10 cellular contexts compared by ENCODE assay signal in genomic region chr5:139178948-139179347, GRCh38. TPM values are rescaled to one million over a fixed set of nuclear protein-coding genes. Genes with fewer than 3 reads are reported as not detected.
DNase-seq lines count a peak whose midpoint lies in the region; ATAC-seq, FAIRE-seq and TF ChIP-seq lines count a peak whose summit lies in the region.
"Had no signal": no experiment of that assay in that cellular context is flagged by ENCODE, and none has a peak within 500 bp of the region (broad histone marks: within the 10 kb centered on the region; RNA-seq: fewer than 3 reads in every experiment).

No MANE protein-coding gene starts in this region.

- TF ChIP-seq POLR2A in gastroesophageal sphincter (IDR thresholded peaks at IDR 0.05) = no peak
- no peak for TF ChIP-seq POLR2A in prostate gland (IDR thresholded peaks at IDR 0.05)
- TF ChIP-seq POLR2A in GM12892 (IDR thresholded peaks at IDR 0.05; ENCODE audit: low read depth, low read length) = no peak

- H3K4me1 ChIP-seq in GM23338 (ENCODE audit: insufficient read depth) (no peaks in the 10 kb centered on the region), gastroesophageal sphincter (peaks cover 25 to 70% (median 39%) of the 10 kb centered on the region in 3 donors), prostate gland (replicated peaks) (peaks cover 22% of the 10 kb centered on the region)

- H4K20me1 ChIP-seq in GM23338 (replicated peaks; ENCODE audit: insufficient read depth) = no peaks in the 10 kb centered on the region; the same call in 1 of the 2 replicates

- no peak for TF ChIP-seq EP300 in gastroesophageal sphincter (IDR thresholded peaks at IDR 0.05)

- H3K27ac Mint-ChIP-seq in GM23338 = no peak overlapping the region

- WGBS in gastroesophageal sphincter (ENCODE audit: low coverage in 1 of 2), 2 donors = 14 to 20% methylated on average over 1 of the region's 1 CpG
- 31% methylated on average over 1 of the region's 1 CpG for WGBS in prostate gland

- TF ChIP-seq CTCF in GM23338 (conservative IDR thresholded peaks at IDR 0.05; ENCODE audit: low read depth in 2 of 2) (no peak), RWPE1 (conservative IDR thresholded peaks at IDR 0.05; ENCODE audit: low read depth) (no peak), gastroesophageal sphincter (IDR thresholded peaks at IDR 0.05) (no peak), prostate gland (IDR thresholded peaks at IDR 0.05) (no peak)

- no peaks in the 10 kb centered on the region for H3F3A ChIP-seq in GM23338 (replicated peaks; ENCODE audit: low read depth)

- no peaks in the 10 kb centered on the region for H3K36me3 Mint-ChIP-seq in GM23338 (ENCODE audit: low read depth)

- intact Hi-C loops in prostate gland (cut with DNase I) = no loop called here

- H3K9me3 ChIP-seq in gastroesophageal sphincter (no peaks in the 10 kb centered on the region), prostate gland (no peaks in the 10 kb centered on the region)

- H3K4me3 ChIP-seq in GM23338 (no peak overlapping the region), gastroesophageal sphincter (no peak overlapping the region), prostate gland (no peak overlapping the region)

- H3K9me3 Mint-ChIP-seq in GM23338 = no peaks in the 10 kb centered on the region; the same call in 2 of the 3 replicates

- ATAC-seq in GM23338 (peak; percentile 70), gastroesophageal sphincter (peak; percentile 27), GM21737 (IDR thresholded peaks at IDR 0.05; ENCODE audit: unreplicated experiment) (no peak)

- no peaks in the 10 kb centered on the region for H3K9me2 ChIP-seq in GM23338 (ENCODE audit: insufficient read depth)

- CTCF ChIA-PET in RWPE1 (lab: Yijun Ruan, JAX) = interaction anchor here (0.6 kb wide), 1 partner anchor 93 kb away, joined by 4 read pairs; no protein-coding TSS in a partner anchor

- H3K27me3 ChIP-seq in GM23338 (ENCODE audit: insufficient read depth) = no peaks in the 10 kb centered on the region
- H3K27me3 ChIP-seq in gastroesophageal sphincter = no peaks in the 10 kb centered on the region
- H3K27me3 ChIP-seq in prostate gland (replicated peaks; ENCODE audit: insufficient read depth) = no peaks in the 10 kb centered on the region

- FAIRE-seq in GM12892 (lab: Jason Lieb, UNC) = no peak

- H3K4me1 Mint-ChIP-seq in GM23338 = peaks cover 16% of the 10 kb centered on the region

- POLR2A ChIA-PET in RWPE1 (lab: Yijun Ruan, JAX; ENCODE audit: low non-redundant PET) = interaction anchor here (0.5 kb wide), 1 partner anchor 9 kb away, joined by 4 read pairs; no protein-coding TSS in a partner anchor

- no peaks in the 10 kb centered on the region for H3K36me3 ChIP-seq in GM23338 (ENCODE audit: insufficient read depth)
- H3K36me3 ChIP-seq in gastroesophageal sphincter = no peaks in the 10 kb centered on the region
- H3K36me3 ChIP-seq in prostate gland = no peaks in the 10 kb centered on the region

- H3K4me2 ChIP-seq in GM23338 = 0 out of 2 replicates have a peak overlapping the region, but pooled peaks have one; percentile 4

- peaks cover 4% of the 10 kb centered on the region for H3K27me3 Mint-ChIP-seq in GM23338 (ENCODE audit: insufficient read depth, low read depth, poor library complexity)

- H2AFZ ChIP-seq in GM23338 = no peak overlapping the region

- H3K27ac ChIP-seq in GM23338 (ENCODE audit: low read depth) = no peak overlapping the region
- peak overlapping the region; percentile 74 for H3K27ac ChIP-seq in RWPE1
- peak overlapping the region; percentile 70 to 77 (median 72) for H3K27ac ChIP-seq in gastroesophageal sphincter
- H3K27ac ChIP-seq in prostate gland = peak overlapping the region; percentile 61 to 76

- H3K4me3 Mint-ChIP-seq in GM23338 = no peak overlapping the region

- H3K79me2 ChIP-seq in GM23338 (replicated peaks; ENCODE audit: insufficient read depth) = no peaks in the 10 kb centered on the region

- DNase-seq in GM23338 (ENCODE audit: low spot score) (peak; percentile 34), RWPE1 (ENCODE audit: low spot score) (peak; percentile 66), prostate gland (ENCODE audit: low spot score) (peak; percentile 40), GM12892 (ENCODE audit: insufficient read length) (no peak), hippocampal formation (lab: John Stamatoyannopoulos, UW) (no peak)
- DNase-seq in activated CD4-positive, alpha-beta T cell treated with anti-CD3 and anti-CD28 coated beads for 48 hours = no peak
- DNase-seq: glutamatergic neuron, NCI-H446 had no signal

TF ChIP-seq in GM23338, 12 proteins besides CTCF, POLR2A, EP300 and RAD21:
- no peak for TF ChIP-seq EZH2phosphoT487 (IDR thresholded peaks at IDR 0.05; ENCODE audit: unreplicated experiment)
- TF ChIP-seq ZNF114 (CRISPR knock-in tag; IDR thresholded peaks at IDR 0.05) = no peak
- no peak for TF ChIP-seq JUNB (IDR thresholded peaks at IDR 0.05; ENCODE audit: unreplicated experiment)
- TF ChIP-seq, protein P1, sequence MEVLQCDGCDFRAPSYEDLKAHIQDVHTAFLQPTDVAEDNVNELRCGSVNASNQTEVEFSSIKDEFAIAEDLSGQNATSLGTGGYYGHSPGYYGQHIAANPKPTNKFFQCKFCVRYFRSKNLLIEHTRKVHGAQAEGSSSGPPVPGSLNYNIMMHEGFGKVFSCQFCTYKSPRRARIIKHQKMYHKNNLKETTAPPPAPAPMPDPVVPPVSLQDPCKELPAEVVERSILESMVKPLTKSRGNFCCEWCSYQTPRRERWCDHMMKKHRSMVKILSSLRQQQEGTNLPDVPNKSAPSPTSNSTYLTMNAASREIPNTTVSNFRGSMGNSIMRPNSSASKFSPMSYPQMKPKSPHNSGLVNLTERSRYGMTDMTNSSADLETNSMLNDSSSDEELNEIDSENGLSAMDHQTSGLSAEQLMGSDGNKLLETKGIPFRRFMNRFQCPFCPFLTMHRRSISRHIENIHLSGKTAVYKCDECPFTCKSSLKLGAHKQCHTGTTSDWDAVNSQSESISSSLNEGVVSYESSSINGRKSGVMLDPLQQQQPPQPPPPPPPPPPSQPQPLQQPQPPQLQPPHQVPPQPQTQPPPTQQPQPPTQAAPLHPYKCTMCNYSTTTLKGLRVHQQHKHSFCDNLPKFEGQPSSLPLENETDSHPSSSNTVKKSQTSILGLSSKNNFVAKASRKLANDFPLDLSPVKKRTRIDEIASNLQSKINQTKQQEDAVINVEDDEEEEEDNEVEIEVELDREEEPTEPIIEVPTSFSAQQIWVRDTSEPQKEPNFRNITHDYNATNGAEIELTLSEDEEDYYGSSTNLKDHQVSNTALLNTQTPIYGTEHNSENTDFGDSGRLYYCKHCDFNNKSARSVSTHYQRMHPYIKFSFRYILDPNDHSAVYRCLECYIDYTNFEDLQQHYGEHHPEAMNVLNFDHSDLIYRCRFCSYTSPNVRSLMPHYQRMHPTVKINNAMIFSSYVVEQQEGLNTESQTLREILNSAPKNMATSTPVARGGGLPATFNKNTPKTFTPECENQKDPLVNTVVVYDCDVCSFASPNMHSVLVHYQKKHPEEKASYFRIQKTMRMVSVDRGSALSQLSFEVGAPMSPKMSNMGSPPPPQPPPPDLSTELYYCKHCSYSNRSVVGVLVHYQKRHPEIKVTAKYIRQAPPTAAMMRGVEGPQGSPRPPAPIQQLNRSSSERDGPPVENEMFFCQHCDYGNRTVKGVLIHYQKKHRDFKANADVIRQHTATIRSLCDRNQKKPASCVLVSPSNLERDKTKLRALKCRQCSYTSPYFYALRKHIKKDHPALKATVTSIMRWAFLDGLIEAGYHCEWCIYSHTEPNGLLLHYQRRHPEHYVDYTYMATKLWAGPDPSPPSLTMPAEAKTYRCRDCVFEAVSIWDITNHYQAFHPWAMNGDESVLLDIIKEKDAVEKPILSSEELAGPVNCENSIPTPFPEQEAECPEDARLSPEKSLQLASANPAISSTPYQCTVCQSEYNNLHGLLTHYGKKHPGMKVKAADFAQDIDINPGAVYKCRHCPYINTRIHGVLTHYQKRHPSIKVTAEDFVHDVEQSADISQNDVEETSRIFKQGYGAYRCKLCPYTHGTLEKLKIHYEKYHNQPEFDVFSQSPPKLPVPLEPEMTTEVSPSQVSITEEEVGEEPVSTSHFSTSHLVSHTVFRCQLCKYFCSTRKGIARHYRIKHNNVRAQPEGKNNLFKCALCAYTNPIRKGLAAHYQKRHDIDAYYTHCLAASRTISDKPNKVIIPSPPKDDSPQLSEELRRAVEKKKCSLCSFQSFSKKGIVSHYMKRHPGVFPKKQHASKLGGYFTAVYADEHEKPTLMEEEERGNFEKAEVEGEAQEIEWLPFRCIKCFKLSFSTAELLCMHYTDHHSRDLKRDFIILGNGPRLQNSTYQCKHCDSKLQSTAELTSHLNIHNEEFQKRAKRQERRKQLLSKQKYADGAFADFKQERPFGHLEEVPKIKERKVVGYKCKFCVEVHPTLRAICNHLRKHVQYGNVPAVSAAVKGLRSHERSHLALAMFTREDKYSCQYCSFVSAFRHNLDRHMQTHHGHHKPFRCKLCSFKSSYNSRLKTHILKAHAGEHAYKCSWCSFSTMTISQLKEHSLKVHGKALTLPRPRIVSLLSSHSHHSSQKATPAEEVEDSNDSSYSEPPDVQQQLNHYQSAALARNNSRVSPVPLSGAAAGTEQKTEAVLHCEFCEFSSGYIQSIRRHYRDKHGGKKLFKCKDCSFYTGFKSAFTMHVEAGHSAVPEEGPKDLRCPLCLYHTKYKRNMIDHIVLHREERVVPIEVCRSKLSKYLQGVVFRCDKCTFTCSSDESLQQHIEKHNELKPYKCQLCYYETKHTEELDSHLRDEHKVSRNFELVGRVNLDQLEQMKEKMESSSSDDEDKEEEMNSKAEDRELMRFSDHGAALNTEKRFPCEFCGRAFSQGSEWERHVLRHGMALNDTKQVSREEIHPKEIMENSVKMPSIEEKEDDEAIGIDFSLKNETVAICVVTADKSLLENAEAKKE (CRISPR knock-in tag; IDR thresholded peaks at IDR 0.05) = no peak

RNA-seq across cellular contexts. Expression of gene SIL1, which starts 19.2 kb away (rescaled TPM):
- total RNA-seq in GM23338 (2014; rRNA removed; shearing (Covaris generic)) = 5.9 and 11.5 TPM in 2 replicates
- polyA plus RNA-seq in GM23338 (2016; fragmentation: Nextera tagmentation; extraction: Ambion mirVana) = 5.5 and 6.7 TPM in 2 replicates
- total RNA-seq in gastroesophageal sphincter = 10 to 100 TPM; 28.6 to 48.1 (median 36.5) TPM
- total RNA-seq in prostate gland = 10 to 100 TPM; 69.9 to 75.6 TPM
- polyA plus RNA-seq in GM12892 (2012; ENCODE audit: missing spikeins) = 26.4 TPM

Comparison
In these comparisons a context has a peak if more than half of its experiments do, and no peak if none do; other contexts are left out.
1. DNase-seq: peak in GM23338 (single experiment), RWPE1 (single experiment) and prostate gland (single experiment); none in activated CD4-positive, alpha-beta T cell treated with anti-CD3 and anti-CD28 coated beads for 48 hours (single experiment), GM12892 (single experiment) and hippocampal formation (0 of 2).